Comparison of ENCODE assay signal across 11 cellular contexts in the genomic region with DNA sequence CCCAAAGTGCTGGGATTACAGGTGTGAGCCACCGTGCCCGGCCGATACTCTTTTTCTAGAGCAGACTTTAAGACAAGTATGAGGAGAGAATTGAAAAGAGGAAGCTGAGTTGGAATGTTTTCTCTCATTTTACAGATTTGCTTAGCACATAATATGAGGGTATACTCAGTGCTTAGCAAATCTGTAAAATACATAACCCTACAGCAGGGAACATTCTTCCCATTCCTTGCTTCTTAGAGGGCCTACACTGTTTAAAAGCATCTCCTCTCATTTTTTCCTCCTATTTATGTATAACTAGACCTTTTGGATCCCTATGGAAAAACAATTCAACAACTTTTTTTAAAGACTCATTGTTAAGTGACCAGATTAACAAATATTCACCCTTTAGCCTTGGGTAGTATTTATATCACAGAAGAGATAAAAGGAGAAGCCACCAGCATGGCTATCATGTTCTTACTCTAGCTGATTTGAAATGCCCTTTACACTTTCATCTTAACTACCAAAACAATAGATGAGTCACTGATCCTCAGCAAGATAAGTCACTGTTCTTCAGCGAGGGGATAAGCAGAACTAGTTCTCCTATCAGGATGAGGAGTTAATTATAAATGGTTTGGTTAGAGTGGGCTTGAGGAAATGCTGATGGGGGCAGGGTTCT. TPM values are rescaled to one million over a fixed set of nuclear protein-coding genes. Genes with fewer than 3 reads are reported as not detected.
DNase-seq lines count a peak whose midpoint lies in the region; ATAC-seq, FAIRE-seq and TF ChIP-seq lines count a peak whose summit lies in the region.
"Had no signal": no experiment of that assay in that cellular context is flagged by ENCODE, and none has a peak within 500 bp of the region (broad histone marks: within the 10 kb centered on the region; RNA-seq: fewer than 3 reads in every experiment).

No MANE protein-coding gene starts in this region.

- ATAC-seq in K562: peak; percentile 39; the same call in 2 of the 3 replicates
- peak; percentile 51 for ATAC-seq in naive thymus-derived CD4-positive, alpha-beta T cell
- ATAC-seq in HG03457 (IDR thresholded peaks at IDR 0.05; ENCODE audit: unreplicated experiment): no peak
- no peak for ATAC-seq in HG02798 (IDR thresholded peaks at IDR 0.05; ENCODE audit: poor library complexity, unreplicated experiment)

- H3K79me2 ChIP-seq in K562 (ENCODE audit: control insufficient read depth, insufficient read depth, low read length): no peaks in the 10 kb centered on the region

- TF ChIP-seq RAD21 in K562 (CRISPR knock-in tag; conservative IDR thresholded peaks at IDR 0.05 in 1 of 2, IDR thresholded peaks at IDR 0.05 in 1 of 2): no peak

- WGBS in K562 (ENCODE audit: insufficient coverage, low coverage, missing lambda C conversion rate): 67% methylated on average over 4 of the region's 4 CpGs

- no peaks in the 10 kb centered on the region for H3K9me3 ChIP-seq in K562 (replicated peaks; ENCODE audit: control insufficient read depth, insufficient read depth, low read depth, low read length)
- H3K9me3 ChIP-seq in naive thymus-derived CD4-positive, alpha-beta T cell (ENCODE audit: control insufficient read depth in 2 of 3, low read length in 3 of 3): no peaks in the 10 kb centered on the region
- H3K9me3 ChIP-seq: esophagus muscularis mucosa had no signal

- no peak for TF ChIP-seq CTCF in K562 (IDR thresholded peaks at IDR 0.05 in 2 of 3, conservative IDR thresholded peaks at IDR 0.05 in 1 of 3; ENCODE audit: insufficient read depth in 2 of 3, low read depth in 1 of 3, low read length in 3 of 3)
- no peak for TF ChIP-seq CTCF in GM10266 (IDR thresholded peaks at IDR 0.05; ENCODE audit: control insufficient read depth, insufficient read depth, low read depth, missing control alignments)

- H3K4me1 Mint-ChIP-seq in naive thymus-derived CD4-positive, alpha-beta T cell: peaks cover 0 to 9% (median 6%) of the 10 kb centered on the region in 7 donors

- H3K4me3 Mint-ChIP-seq in naive thymus-derived CD4-positive, alpha-beta T cell: no peak overlapping the region

- peaks cover 0 to 8% of the 10 kb centered on the region in 2 experiments; a peak in 2 of 5 replicates for H3K4me1 ChIP-seq in K562 (replicated peaks in 1 of 2; ENCODE audit: control insufficient read depth in 2 of 2, insufficient read depth in 2 of 2, low read length in 2 of 2)
- no peaks in the 10 kb centered on the region for H3K4me1 ChIP-seq in naive thymus-derived CD4-positive, alpha-beta T cell (ENCODE audit: control insufficient read depth in 2 of 2, insufficient read depth in 2 of 2, low read length in 2 of 2)

- intact Hi-C loops in K562 (cut with micrococcal nuclease): no loop called here
- intact Hi-C loops in naive thymus-derived CD4-positive, alpha-beta T cell (cut with micrococcal nuclease): loop anchor here in 1 of 2 donors (1.0 kb wide), 1 partner anchor 23 kb away; no protein-coding TSS in a partner anchor

- no peaks in the 10 kb centered on the region for H3K27me3 Mint-ChIP-seq in naive thymus-derived CD4-positive, alpha-beta T cell

- no peak overlapping the region for H3K4me3 ChIP-seq in K562
- H3K4me3 ChIP-seq in naive thymus-derived CD4-positive, alpha-beta T cell (ENCODE audit: low read length): no peak overlapping the region
- H3K4me3 ChIP-seq: esophagus muscularis mucosa had no signal

- no peak for TF ChIP-seq EP300 in K562 (IDR thresholded peaks at IDR 0.05; ENCODE audit: low read length)

- H3K27me3 ChIP-seq in K562 (ENCODE audit: control insufficient read depth in 2 of 2, insufficient read depth in 2 of 2, low read length in 2 of 2): no peaks in the 10 kb centered on the region
- no peaks in the 10 kb centered on the region for H3K27me3 ChIP-seq in naive thymus-derived CD4-positive, alpha-beta T cell (ENCODE audit: control insufficient read depth in 2 of 2, insufficient read depth in 2 of 2, low read length in 2 of 2)
- H3K27me3 ChIP-seq: esophagus muscularis mucosa had no signal

- no TSS peak for BruUV-seq in K562 (replicated peaks; lab: Mats Ljungman, UMichigan)

- H3K9ac ChIP-seq in K562 (ENCODE audit: insufficient read depth in 1 of 2, low read depth in 2 of 2, low read length in 2 of 2): no peak overlapping the region

- POLR2A ChIA-PET in K562 (lab: Yijun Ruan, JAX): interaction anchor here (2.4 kb wide), 1 partner anchor 11 kb away, joined by 5 read pairs; no protein-coding TSS in a partner anchor
- POLR2A ChIA-PET in naive thymus-derived CD4-positive, alpha-beta T cell (lab: Charles Lee): no interaction called here

- DNase-seq in ELR (ENCODE audit: low read depth) (peak; percentile 85), MV-4-11 (lab: John Stamatoyannopoulos, UW) (peak; percentile 76), K562 (ENCODE audit: extremely low read depth in 1 of 4, low spot score in 3 of 4) (peak; percentile 21 to 65 (median 52)), GM10266 (ENCODE audit: extremely low spot score) (no peak), ureter (ENCODE audit: low spot score) (no peak)
- DNase-seq in naive thymus-derived CD4-positive, alpha-beta T cell: no peak
- DNase-seq: stimulated activated CD4-positive, alpha-beta T cell treated with anti-CD3 and anti-CD28 coated beads, Interleukin-1b, Interleukin-23, amount 100 ng/mL, for 48 hours had no signal

- no peak overlapping the region for H3K27ac ChIP-seq in K562 (ENCODE audit: extremely low read depth, low read depth, low read length)
- no peak overlapping the region for H3K27ac ChIP-seq in naive thymus-derived CD4-positive, alpha-beta T cell (ENCODE audit: low read depth, low read length)
- H3K27ac ChIP-seq: esophagus muscularis mucosa had no signal

- no peaks in the 10 kb centered on the region for H3K9me1 ChIP-seq in K562 (ENCODE audit: control insufficient read depth, insufficient read depth, low read length)

- H3K27ac Mint-ChIP-seq in naive thymus-derived CD4-positive, alpha-beta T cell: peak overlapping the region in 3 of 9 donors; percentile 11 to 64 (median 40)

- peak; percentile 23 for FAIRE-seq in K562 (lab: Jason Lieb, UNC)
- FAIRE-seq: TTC549 had no signal

- CTCF ChIA-PET in K562 (lab: Yijun Ruan, JAX; ENCODE audit: low intra/inter-chr PET ratio): no interaction called here
- CTCF ChIA-PET in naive thymus-derived CD4-positive, alpha-beta T cell (lab: Charles Lee): interaction anchor here (1.5 kb wide), 1 partner anchor 197 kb away, joined by 4 read pairs; no protein-coding TSS in a partner anchor

- H3K36me3 ChIP-seq in K562 (ENCODE audit: control insufficient read depth, insufficient read depth, low read length): no peaks in the 10 kb centered on the region
- no peaks in the 10 kb centered on the region for H3K36me3 ChIP-seq in naive thymus-derived CD4-positive, alpha-beta T cell (ENCODE audit: control insufficient read depth in 2 of 3, insufficient read depth in 3 of 3, low read length in 3 of 3)
- H3K36me3 ChIP-seq: esophagus muscularis mucosa had no signal

- in situ Hi-C loops in K562 (cut with MboI): no loop called here

- H3K9me3 Mint-ChIP-seq in naive thymus-derived CD4-positive, alpha-beta T cell: no peaks in the 10 kb centered on the region

- H3K4me2 ChIP-seq in K562 (ENCODE audit: insufficient read depth, low read length): no peak overlapping the region

- no peaks in the 10 kb centered on the region for H4K20me1 ChIP-seq in K562 (replicated peaks; ENCODE audit: control insufficient read depth, insufficient read depth, low read length)

- H3K36me3 Mint-ChIP-seq in naive thymus-derived CD4-positive, alpha-beta T cell: peaks cover 4 to 20% (median 11%) of the 10 kb centered on the region in 5 donors

- no peak overlapping the region for H2AFZ ChIP-seq in K562 (ENCODE audit: low read depth, low read length)

- TF ChIP-seq POLR2A in K562 (conservative IDR thresholded peaks at IDR 0.05): no peak

TF ChIP-seq in K562, 482 proteins besides CTCF, POLR2A, EP300 and RAD21 (continues in another document):
- TF ChIP-seq RCOR1 (IDR thresholded peaks at IDR 0.05; ENCODE audit: borderline replicate concordance in 1 of 2, low read depth in 2 of 2, low read length in 2 of 2) (no peak), KAT8 (IDR thresholded peaks at IDR 0.05; ENCODE audit: low read depth) (no peak), PHTF2 (CRISPR knock-in tag; IDR thresholded peaks at IDR 0.05) (0 out of 2 replicates have a peak, but pooled peaks have one; percentile 6), NEUROD1 (IDR thresholded peaks at IDR 0.05; ENCODE audit: borderline replicate concordance, low read depth, low read length, partially characterized antibody) (no peak)

RNA-seq across cellular contexts. Expression of gene ANO6, which starts 23.7 kb away (rescaled TPM):
- total RNA-seq in K562 (2011; cell fraction: chromatin; rRNA removed; ENCODE audit: low replicate concordance): 21.5 and 44.0 TPM in 2 replicates
- total RNA-seq in K562 (2011; cell fraction: nucleolus; rRNA removed): 16.0 and 17.0 TPM in 2 replicates
- total RNA-seq in K562 (2011; cell fraction: nucleoplasm; rRNA removed): 30.9 and 54.3 TPM in 2 replicates
- 13.1 and 17.0 TPM in 2 replicates for total RNA-seq in K562 (2014; rRNA removed)
- 23.8 and 25.6 TPM in 2 replicates for total RNA-seq in K562 (2014; rRNA removed; fragmentation: Illumina TruSeq; extraction: Trizol)
- total RNA-seq in K562 (2015; rRNA removed; fragmentation: Illumina TruSeq; extraction: Trizol): 23.1 and 24.7 TPM in 2 replicates
- 19.0 and 20.3 TPM in 2 replicates for total RNA-seq in K562 (2021)
- polyA plus RNA-seq in K562 (2011; rRNA removed): 19.3 and 23.4 TPM in 2 replicates
- polyA plus RNA-seq in K562 (2011; cell fraction: cytosol; rRNA removed): 8.7 and 16.6 TPM in 2 replicates
- polyA plus RNA-seq in K562 (2011; cell fraction: nucleus; rRNA removed): 13.9 and 18.2 TPM in 2 replicates
- polyA plus RNA-seq in K562 (2012): 14.9 and 22.1 TPM in 2 replicates
- 17.2 and 21.1 TPM in 2 replicates for polyA plus RNA-seq in K562 (2014; fragmentation: Illumina TruSeq; extraction: Trizol)
- polyA plus RNA-seq in K562 (2014; fragmentation: Nextera tagmentation; extraction: Ambion mirVana): 1 to 10 TPM; 3.5 to 5.6 TPM
- polyA plus RNA-seq in K562 (2014; rRNA removed): 10.4 and 14.0 TPM in 2 replicates
- polyA minus RNA-seq in K562 (2011; rRNA and poly(A)+ RNA removed): 43.1 and 45.6 TPM in 2 replicates
- 13.6 and 18.3 TPM in 2 replicates for polyA minus RNA-seq in K562 (2011; cell fraction: cytosol; rRNA and poly(A)+ RNA removed)
- 19.4 and 34.4 TPM in 2 replicates for polyA minus RNA-seq in K562 (2011; cell fraction: nucleus; rRNA and poly(A)+ RNA removed)
- total RNA-seq in naive thymus-derived CD4-positive, alpha-beta T cell: 10 to 100 TPM; 15.1 to 29.7 (median 25.3) TPM
- polyA plus RNA-seq in naive thymus-derived CD4-positive, alpha-beta T cell: 10 to 100 TPM; 17.5 to 23.7 TPM
- total RNA-seq in ureter: 80.9 TPM

Comparison
In these comparisons a context has a peak if more than half of its experiments do, and no peak if none do; other contexts are left out.
1. DNase-seq: peak in ELR (single experiment), MV-4-11 (single experiment) and K562 (4 of 4); none in naive thymus-derived CD4-positive, alpha-beta T cell (0 of 9), GM10266 (single experiment) and ureter (single experiment).
2. ATAC-seq: peak in K562 (single experiment) and naive thymus-derived CD4-positive, alpha-beta T cell (single experiment); none in HG03457 (single experiment) and HG02798 (single experiment).